1 cellular context compared by ENCODE assay signal in the genomic region with DNA sequence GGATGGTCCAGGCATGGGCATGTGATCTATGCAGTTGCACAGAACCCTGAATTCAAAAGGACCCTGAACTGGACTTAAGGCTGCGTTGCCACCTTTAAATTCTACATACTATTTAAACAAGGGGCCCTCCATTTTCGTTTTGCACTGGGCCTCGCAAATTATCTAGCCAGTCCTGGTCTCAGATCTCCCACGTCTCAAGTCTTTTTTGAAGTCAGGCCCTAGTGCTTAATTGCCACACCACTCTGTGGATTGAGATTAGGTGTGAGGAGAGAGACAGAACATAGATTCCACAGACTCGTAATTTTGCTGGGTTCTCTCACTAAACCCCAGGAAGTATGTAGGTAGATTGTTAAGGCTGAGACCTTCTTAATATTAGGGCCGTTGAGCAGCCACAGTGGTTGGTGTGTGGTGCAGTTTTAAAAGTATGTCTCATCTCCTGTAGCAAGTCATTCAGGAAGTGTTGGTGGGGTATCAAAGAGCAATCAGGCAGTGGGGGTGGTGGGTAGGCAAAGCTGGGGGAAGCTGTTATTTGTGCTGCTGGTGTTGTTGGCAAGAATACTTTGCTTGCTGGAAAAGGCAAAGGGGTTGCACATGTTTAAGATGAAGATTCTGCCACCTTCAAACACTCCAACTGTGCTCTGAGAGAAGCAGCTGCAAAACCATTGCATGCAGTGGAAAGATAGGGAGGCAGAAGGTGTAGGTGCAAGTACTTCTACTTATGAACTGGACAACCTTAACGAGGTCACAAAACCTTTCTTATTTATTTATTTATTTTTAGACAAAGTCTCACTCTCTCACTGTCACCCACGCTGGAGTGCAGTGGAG.
TF ChIP-seq lines count a peak whose summit lies in the region.

No MANE protein-coding gene starts in this region.

TF ChIP-seq in WTC11, 78 proteins besides CTCF, POLR2A, EP300 and RAD21 (continued from another document):
- TF ChIP-seq, protein P1, sequence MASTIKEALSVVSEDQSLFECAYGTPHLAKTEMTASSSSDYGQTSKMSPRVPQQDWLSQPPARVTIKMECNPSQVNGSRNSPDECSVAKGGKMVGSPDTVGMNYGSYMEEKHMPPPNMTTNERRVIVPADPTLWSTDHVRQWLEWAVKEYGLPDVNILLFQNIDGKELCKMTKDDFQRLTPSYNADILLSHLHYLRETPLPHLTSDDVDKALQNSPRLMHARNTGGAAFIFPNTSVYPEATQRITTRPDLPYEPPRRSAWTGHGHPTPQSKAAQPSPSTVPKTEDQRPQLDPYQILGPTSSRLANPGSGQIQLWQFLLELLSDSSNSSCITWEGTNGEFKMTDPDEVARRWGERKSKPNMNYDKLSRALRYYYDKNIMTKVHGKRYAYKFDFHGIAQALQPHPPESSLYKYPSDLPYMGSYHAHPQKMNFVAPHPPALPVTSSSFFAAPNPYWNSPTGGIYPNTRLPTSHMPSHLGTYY (CRISPR knock-in tag; IDR thresholded peaks at IDR 0.05): no peak
